Comparison of ENCODE assay signal across 7 cellular contexts in the genomic region with DNA sequence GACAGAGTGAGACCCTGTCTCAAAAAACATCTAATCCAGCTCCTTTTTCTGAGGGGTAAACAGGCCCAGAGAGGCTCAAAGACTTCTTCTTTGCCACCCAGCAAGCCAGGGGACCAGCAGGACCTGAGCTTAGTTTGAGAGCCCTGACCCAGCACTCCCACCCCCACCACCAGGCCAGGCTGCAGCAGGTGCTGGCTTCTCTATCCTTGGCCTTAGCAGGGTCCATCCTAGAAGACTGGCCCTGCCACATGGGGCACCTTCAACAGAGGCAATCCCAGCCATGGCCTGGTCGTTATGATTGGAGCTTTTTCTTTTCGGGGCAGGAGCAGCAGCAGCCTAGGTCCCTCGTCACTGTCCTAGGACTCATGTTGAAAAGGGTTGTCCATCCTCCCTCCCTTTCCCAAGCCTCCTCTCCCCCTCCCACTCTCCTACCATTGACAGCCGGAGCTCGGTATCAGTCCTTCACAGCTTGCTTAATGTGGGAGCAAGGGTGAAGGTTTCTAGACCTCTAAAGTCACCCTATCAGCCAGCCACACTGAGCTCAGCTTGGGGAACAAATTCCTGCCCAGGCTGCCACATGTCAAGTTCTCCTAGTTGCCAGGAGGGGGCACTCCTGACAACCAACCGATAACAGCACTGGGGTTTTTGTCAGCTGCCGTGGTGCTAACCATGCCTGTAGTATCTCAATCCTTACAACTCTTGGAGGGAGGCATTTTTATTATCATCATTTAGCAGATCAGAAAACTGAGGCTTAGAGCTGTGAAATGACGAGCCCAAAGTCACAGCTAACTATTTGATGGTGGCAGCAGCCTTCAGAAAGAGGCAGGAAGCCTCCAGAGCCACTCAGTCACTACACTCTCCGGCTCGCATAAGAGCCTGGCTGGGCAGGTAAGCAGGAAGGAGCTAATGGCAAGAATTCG. TPM values are rescaled to one million over a fixed set of nuclear protein-coding genes. Genes with fewer than 3 reads are reported as not detected.
DNase-seq lines count a peak whose midpoint lies in the region; ATAC-seq and TF ChIP-seq lines count a peak whose summit lies in the region.

No MANE protein-coding gene starts in this region.

- no peak overlapping the region for H3K23ac ChIP-seq in IMR-90 (ENCODE audit: low read depth, low read length)

- no peak overlapping the region for H2AFZ ChIP-seq in IMR-90 (replicated peaks; ENCODE audit: low read length, poor library complexity)

- H2BK15ac ChIP-seq in IMR-90 (ENCODE audit: low read depth, low read length): no peak overlapping the region

- H2BK120ac ChIP-seq in IMR-90 (ENCODE audit: low read depth, low read length): no peak overlapping the region

- H2BK20ac ChIP-seq in IMR-90 (ENCODE audit: low read depth, low read length): no peak overlapping the region

- peak overlapping the region; percentile 18; the same call in 1 of the 2 replicates for H3K9ac ChIP-seq in IMR-90 (ENCODE audit: low read depth, low read length)

- peak; percentile 84 for TF ChIP-seq CTCF in GM12874 (IDR thresholded peaks at IDR 0.05; ENCODE audit: insufficient read depth, low read depth, low read length)
- peak; percentile 75 for TF ChIP-seq CTCF in IMR-90 (conservative IDR thresholded peaks at IDR 0.05; ENCODE audit: low read depth, low read length)

- peaks cover 49% of the 10 kb centered on the region for H3K36me3 ChIP-seq in IMR-90 (ENCODE audit: control insufficient read depth, insufficient read depth, low read length)

- no peak overlapping the region for H3K27ac ChIP-seq in IMR-90 (ENCODE audit: insufficient read depth, low read length)

- H2AK5ac ChIP-seq in IMR-90 (ENCODE audit: low read depth, low read length): peak overlapping the region; percentile 60; the same call in 1 of the 2 replicates

- H2AK9ac ChIP-seq in IMR-90 (replicated peaks; ENCODE audit: low read depth, low read length, poor library complexity): no peak overlapping the region

- H3K9me1 ChIP-seq in IMR-90 (ENCODE audit: insufficient read depth, low read length): peaks cover 9% of the 10 kb centered on the region; the same call in 1 of the 2 replicates

- in situ Hi-C loops in IMR-90 (cut with MboI; ENCODE audit: low sequenced_read_pairs): no loop called here

- TF ChIP-seq POLR2A in IMR-90 (IDR thresholded peaks at IDR 0.05; ENCODE audit: low read depth, low read length): no peak

- H3K9me3 ChIP-seq in IMR-90 (ENCODE audit: control insufficient read depth, insufficient read depth, low read length): no peaks in the 10 kb centered on the region

- peak; percentile 54 for TF ChIP-seq RAD21 in IMR-90 (IDR thresholded peaks at IDR 0.05; ENCODE audit: low read length)

- H3K4me2 ChIP-seq in IMR-90 (ENCODE audit: low read depth, low read length): no peak overlapping the region

- no TSS peak for BruUV-seq in IMR-90 (replicated peaks; lab: Mats Ljungman, UMichigan)

- peak overlapping the region; percentile 26; the same call in 1 of the 2 replicates for H4K5ac ChIP-seq in IMR-90 (ENCODE audit: low read depth, low read length)

- H3K14ac ChIP-seq in IMR-90 (replicated peaks; ENCODE audit: low read depth, low read length): no peak overlapping the region

- H2BK5ac ChIP-seq in IMR-90 (ENCODE audit: low read depth, low read length, poor library complexity, severe bottlenecking): no peak overlapping the region

- DNase-seq in IMR-90 (peak; percentile 74), SHP77 treated with DMSO at 0.1 percent for 48 hours (lab: John Stamatoyannopoulos, UW) (peak; percentile 20), head of caudate nucleus (peak in 40 of 42 donors; percentile 42 to 84 (median 64)), posterior cingulate gyrus (peak in 8 of 10 donors; percentile 43 to 94 (median 61))
- DNase-seq in activated naive CD4-positive, alpha-beta T cell treated with anti-CD3 and anti-CD28 coated beads, Interleukin-2, amount 50 U/mL, for 16 hours: peak; percentile 60

- no peak overlapping the region for H3K18ac ChIP-seq in IMR-90 (ENCODE audit: low read depth, low read length)

- no peak overlapping the region for H3K4ac ChIP-seq in IMR-90 (ENCODE audit: low read depth, low read length)

- POLR2A ChIA-PET in IMR-90 (lab: Charles Lee; ENCODE audit: unreplicated experiment): interaction anchor here (0.5 kb wide), 1 partner anchor 233 kb away, joined by 6 read pairs; no protein-coding TSS in a partner anchor

- H3K4me1 ChIP-seq in IMR-90 (ENCODE audit: control insufficient read depth, insufficient read depth, low read length): peaks cover 11% of the 10 kb centered on the region

- peaks cover 22% of the 10 kb centered on the region; the same call in 1 of the 2 replicates for H4K20me1 ChIP-seq in IMR-90 (ENCODE audit: insufficient read depth, low read length)

- no peak overlapping the region for H4K8ac ChIP-seq in IMR-90 (ENCODE audit: low read depth in 2 of 2, low read length in 2 of 2)

- dilution Hi-C loops in IMR-90 (cut with HindIII; ENCODE audit: low sequenced_read_pairs, unreplicated experiment): no loop called here

- CTCF ChIA-PET in IMR-90 (lab: Yijun Ruan, JAX): interaction anchor here (0.7 to 2.1 kb wide), 8 partner anchors 9 to 210 kb away, joined by 3 to 7 read pairs (median 3); no protein-coding TSS in a partner anchor

- no peak overlapping the region for H3K4me3 ChIP-seq in IMR-90 (ENCODE audit: insufficient read depth, low read depth, low read length)

- peaks cover 3 to 17% of the 10 kb centered on the region in 2 experiments; a peak in 1 of 4 replicates for H3K79me1 ChIP-seq in IMR-90 (ENCODE audit: low read depth in 1 of 2, low read length in 2 of 2)

- H3K27me3 ChIP-seq in IMR-90 (ENCODE audit: control insufficient read depth, insufficient read depth, low read length): no peaks in the 10 kb centered on the region

- H4K91ac ChIP-seq in IMR-90 (ENCODE audit: insufficient read depth, low read depth, low read length): no peak overlapping the region

- ATAC-seq in IMR-90 (ENCODE audit: low read depth): peak; percentile 79
- ATAC-seq in GM18858 (IDR thresholded peaks at IDR 0.05; ENCODE audit: unreplicated experiment): no peak

- intact Hi-C loops in IMR-90 (cut with micrococcal nuclease): loop anchor here (1.0 kb wide), 1 partner anchor 116 kb away; a partner anchor contains a TSS
- intact Hi-C loops in head of caudate nucleus (cut with DNase I): no loop called here
- intact Hi-C loops in posterior cingulate gyrus (cut with DNase I): loop anchor here (1.0 kb wide), 1 partner anchor 116 kb away; a partner anchor contains a TSS

- no peak overlapping the region for H3K56ac ChIP-seq in IMR-90 (ENCODE audit: extremely low read depth, insufficient read depth, low read length)

- WGBS in IMR-90 (ENCODE audit: extremely low coverage in 2 of 2, insufficient read length in 1 of 2), 2 experiments: 0% methylated on average over 1 of the region's 11 CpGs; no CpG with 5 or more reads in 1 of the 2 experiments

TF ChIP-seq in IMR-90, 13 proteins besides CTCF, POLR2A, EP300 and RAD21 (continues in another document):
- peak; percentile 49; the same call in 1 of the 2 replicates for TF ChIP-seq MXI1 (IDR thresholded peaks at IDR 0.05; ENCODE audit: borderline replicate concordance, low read depth, low read length)
- TF ChIP-seq RCOR1 (IDR thresholded peaks at IDR 0.05; ENCODE audit: insufficient replicate concordance, low read length): no peak
- no peak for TF ChIP-seq BHLHE40 (IDR thresholded peaks at IDR 0.05; ENCODE audit: low read depth, low read length)
- no peak for TF ChIP-seq NFE2L2 (IDR thresholded peaks at IDR 0.05; ENCODE audit: low read depth, low read length)
- no peak for TF ChIP-seq RFX5 (IDR thresholded peaks at IDR 0.05; ENCODE audit: low read depth, low read length)
- TF ChIP-seq CHD1 (IDR thresholded peaks at IDR 0.05; ENCODE audit: low read depth, low read length): no peak
- TF ChIP-seq, protein P1, sequence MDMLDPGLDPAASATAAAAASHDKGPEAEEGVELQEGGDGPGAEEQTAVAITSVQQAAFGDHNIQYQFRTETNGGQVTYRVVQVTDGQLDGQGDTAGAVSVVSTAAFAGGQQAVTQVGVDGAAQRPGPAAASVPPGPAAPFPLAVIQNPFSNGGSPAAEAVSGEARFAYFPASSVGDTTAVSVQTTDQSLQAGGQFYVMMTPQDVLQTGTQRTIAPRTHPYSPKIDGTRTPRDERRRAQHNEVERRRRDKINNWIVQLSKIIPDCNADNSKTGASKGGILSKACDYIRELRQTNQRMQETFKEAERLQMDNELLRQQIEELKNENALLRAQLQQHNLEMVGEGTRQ (IDR thresholded peaks at IDR 0.05; ENCODE audit: low read depth, low read length): peak; percentile 39; the same call in 1 of the 2 replicates
- TF ChIP-seq MAFK (IDR thresholded peaks at IDR 0.05; ENCODE audit: low read depth, low read length): no peak
- TF ChIP-seq CEBPB (IDR thresholded peaks at IDR 0.05; ENCODE audit: low read depth, low read length): no peak
- no peak for TF ChIP-seq MAZ (IDR thresholded peaks at IDR 0.05; ENCODE audit: borderline replicate concordance, low read depth, low read length)
- no peak for TF ChIP-seq FOS (IDR thresholded peaks at IDR 0.05; ENCODE audit: low read depth, low read length)
- TF ChIP-seq SMC3 (IDR thresholded peaks at IDR 0.05; ENCODE audit: low read depth, low read length): 0 out of 2 replicates have a peak, but pooled peaks have one; percentile 37

RNA-seq across cellular contexts. Expression of a gene that starts 11.2 kb away (rescaled TPM):
- 152 and 202 TPM in 2 replicates for total RNA-seq in IMR-90 (2012; rRNA removed)
- 156 and 176 TPM in 2 replicates for polyA plus RNA-seq in IMR-90 (2012; rRNA removed)
- polyA plus RNA-seq in IMR-90 (2012; cell fraction: cytosol; rRNA removed): 138 and 201 TPM in 2 replicates
- 60.7 and 89.8 TPM in 2 replicates for polyA plus RNA-seq in IMR-90 (2012; cell fraction: nucleus; rRNA removed; ENCODE audit: low replicate concordance)

RNA-seq across cellular contexts. Expression of a gene that starts 11.2 kb away (rescaled TPM):
- total RNA-seq in IMR-90 (2012; rRNA removed): 8.9 and 9.1 TPM in 2 replicates
- 9.4 and 10.1 TPM in 2 replicates for polyA plus RNA-seq in IMR-90 (2012; rRNA removed)
- polyA plus RNA-seq in IMR-90 (2012; cell fraction: cytosol; rRNA removed): 1.4 and 4.8 TPM in 2 replicates
- 20.8 and 44.5 TPM in 2 replicates for polyA plus RNA-seq in IMR-90 (2012; cell fraction: nucleus; rRNA removed; ENCODE audit: low replicate concordance)

RNA-seq across cellular contexts. Expression of a gene that starts 15.9 kb away (rescaled TPM):
- 31.9 and 35.0 TPM in 2 replicates for total RNA-seq in IMR-90 (2012; rRNA removed)
- 27.7 and 35.7 TPM in 2 replicates for polyA plus RNA-seq in IMR-90 (2012; rRNA removed)
- polyA plus RNA-seq in IMR-90 (2012; cell fraction: cytosol; rRNA removed): 20.7 and 31.6 TPM in 2 replicates
- 39.1 and 85.9 TPM in 2 replicates for polyA plus RNA-seq in IMR-90 (2012; cell fraction: nucleus; rRNA removed; ENCODE audit: low replicate concordance)

RNA-seq across cellular contexts. Expression of a gene that starts 35.5 kb away (rescaled TPM):
- total RNA-seq in IMR-90 (2012; rRNA removed): 233 and 241 TPM in 2 replicates
- 134 and 139 TPM in 2 replicates for polyA plus RNA-seq in IMR-90 (2012; rRNA removed)
- 90.9 and 114 TPM in 2 replicates for polyA plus RNA-seq in IMR-90 (2012; cell fraction: cytosol; rRNA removed)
- polyA plus RNA-seq in IMR-90 (2012; cell fraction: nucleus; rRNA removed; ENCODE audit: low replicate concordance): 56.5 and 96.2 TPM in 2 replicates

Comparison
In these comparisons a context has a peak if more than half of its experiments do, and no peak if none do; other contexts are left out.
1. DNase-seq: peak in every context shown above with its lines; median percentile 74 in IMR-90; 64 in head of caudate nucleus; 61 in posterior cingulate gyrus; 60 in activated naive CD4-positive, alpha-beta T cell treated with anti-CD3 and anti-CD28 coated beads, Interleukin-2, amount 50 U/mL, for 16 hours; 20 in SHP77 treated with DMSO at 0.1 percent for 48 hours.